Comparison of ENCODE assay signal across 10 cellular contexts in the genomic region with DNA sequence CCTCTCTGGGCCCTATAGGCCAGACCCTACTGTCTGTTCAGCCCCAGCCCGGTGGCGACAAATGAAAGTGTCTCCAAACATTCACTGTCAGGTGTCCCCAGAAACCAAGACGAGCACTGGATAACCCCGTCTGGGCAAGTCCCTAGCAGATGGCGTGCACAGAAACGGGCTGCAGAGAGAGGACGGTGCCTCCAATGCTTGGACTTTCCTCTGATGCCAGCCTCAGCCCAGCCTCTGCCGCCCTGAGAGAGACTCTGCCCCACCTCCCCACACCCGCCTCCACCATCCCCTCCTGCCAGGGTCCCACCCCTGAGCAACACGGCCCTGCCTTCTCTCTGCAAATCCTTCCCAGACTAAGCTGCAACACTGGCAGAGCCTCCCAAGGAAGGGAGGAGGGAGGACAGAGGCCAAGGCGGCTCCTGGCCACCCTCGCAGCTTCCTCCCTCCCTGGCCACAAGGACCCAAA. TPM values are rescaled to one million over a fixed set of nuclear protein-coding genes. Genes with fewer than 3 reads are reported as not detected.
A peak's percentile ranks its signal among the peaks of the same experiment; 100 is the strongest.
DNase-seq lines count a peak whose midpoint lies in the region; ATAC-seq, FAIRE-seq and TF ChIP-seq lines count a peak whose summit lies in the region.
"Had no signal": no experiment of that assay in that cellular context is flagged by ENCODE, and none has a peak within 500 bp of the region (broad histone marks: within the 10 kb centered on the region; RNA-seq: fewer than 3 reads in every experiment).

No MANE protein-coding gene starts in this region.

- H3K4ac ChIP-seq in neuronal stem cell (ENCODE audit: low read length) = peak overlapping the region; percentile 81

- no peak for TF ChIP-seq CTCF in MM.1S (IDR thresholded peaks at IDR 0.05; ENCODE audit: low read length)

- peak overlapping the region; percentile 99 for H2AK5ac ChIP-seq in neuronal stem cell (ENCODE audit: low read depth, low read length)

- peaks cover 30% of the 10 kb centered on the region for H3K27me3 ChIP-seq in MM.1S (replicated peaks; ENCODE audit: insufficient read depth, low read length)
- H3K27me3 ChIP-seq in neuronal stem cell (ENCODE audit: control insufficient read depth in 3 of 3, insufficient read depth in 3 of 3, low read depth in 1 of 3, low read length in 3 of 3) = peaks cover 0 to 12% (median 0%) of the 10 kb centered on the region in 3 experiments
- H3K27me3 ChIP-seq: pancreas had no signal

- peaks cover 49% of the 10 kb centered on the region for H3K4me1 Mint-ChIP-seq in central memory CD8-positive, alpha-beta T cell

- peak overlapping the region; percentile 74 for H3K4me3 Mint-ChIP-seq in central memory CD8-positive, alpha-beta T cell

- no peaks in the 10 kb centered on the region for H3K9me3 Mint-ChIP-seq in central memory CD8-positive, alpha-beta T cell

- H3K9me3 ChIP-seq in MM.1S (replicated peaks; ENCODE audit: insufficient read depth, low read length) = no peaks in the 10 kb centered on the region
- H3K9me3 ChIP-seq in neuronal stem cell (replicated peaks in 1 of 2; ENCODE audit: control insufficient read depth in 2 of 2, insufficient read depth in 1 of 2, low read depth in 1 of 2, low read length in 2 of 2) = peaks cover 0 to 2% of the 10 kb centered on the region in 2 donors
- H3K9me3 ChIP-seq: pancreas had no signal

- H4K20me1 ChIP-seq in MM.1S (ENCODE audit: insufficient read depth, low read length) = no peaks in the 10 kb centered on the region

- no peaks in the 10 kb centered on the region for H3K79me1 ChIP-seq in neuronal stem cell (ENCODE audit: low read depth, low read length)

- H3K4me2 ChIP-seq in MM.1S (ENCODE audit: low read depth, low read length) (no peak overlapping the region), neuronal stem cell (ENCODE audit: insufficient read depth, low read length, poor library complexity, severe bottlenecking) (no peak overlapping the region)

- H3K9ac ChIP-seq in MM.1S (ENCODE audit: low read length) (no peak overlapping the region), neuronal stem cell (ENCODE audit: low read depth, low read length, poor library complexity) (peak overlapping the region; percentile 63)

- no CpG with 5 or more reads among the region's 12 CpGs for WGBS in neuronal stem cell (ENCODE audit: extremely low coverage in 2 of 2, insufficient read length in 2 of 2, insufficient replicate concordance in 1 of 2), 2 donors

- H2AFZ ChIP-seq in MM.1S (ENCODE audit: low read length) (0 out of 2 replicates have a peak overlapping the region, but pooled peaks have one; percentile 96), neuronal stem cell (ENCODE audit: low read length) (peak overlapping the region; percentile 78)

- H3K36me3 ChIP-seq in MM.1S (replicated peaks; ENCODE audit: insufficient read depth, low read length) (no peaks in the 10 kb centered on the region), neuronal stem cell (replicated peaks in 1 of 2; ENCODE audit: control insufficient read depth in 2 of 2, insufficient read depth in 2 of 2, low read length in 2 of 2) (no peaks in the 10 kb centered on the region)
- H3K36me3 ChIP-seq: pancreas had no signal

- peaks cover 5% of the 10 kb centered on the region; the same call in 1 of the 2 replicates for H3F3A ChIP-seq in MM.1S (ENCODE audit: insufficient read depth, low read length)

- H4K8ac ChIP-seq in neuronal stem cell (ENCODE audit: low read depth, low read length) = no peak overlapping the region

- peaks cover 8% of the 10 kb centered on the region for H3K36me3 Mint-ChIP-seq in central memory CD8-positive, alpha-beta T cell (ENCODE audit: insufficient read depth)

- H3K79me2 ChIP-seq in MM.1S (ENCODE audit: low read length) = no peaks in the 10 kb centered on the region

- peak overlapping the region; percentile 81 for H2BK120ac ChIP-seq in neuronal stem cell (ENCODE audit: low read depth, low read length)

- H3K14ac ChIP-seq in neuronal stem cell (ENCODE audit: low read length) = peak overlapping the region; percentile 25

- H3K18ac ChIP-seq in neuronal stem cell (ENCODE audit: low read length) = peak overlapping the region; percentile 97

- H3K27me3 Mint-ChIP-seq in central memory CD8-positive, alpha-beta T cell = no peaks in the 10 kb centered on the region

- no peak for FAIRE-seq in frontal cortex (lab: Jason Lieb, UNC)
- FAIRE-seq: pancreas had no signal

- H4K91ac ChIP-seq in neuronal stem cell (ENCODE audit: low read depth, low read length, poor library complexity) = peak overlapping the region; percentile 69

- H3K27ac Mint-ChIP-seq in central memory CD8-positive, alpha-beta T cell (ENCODE audit: low read depth) = peak overlapping the region; percentile 77

- DNase-seq in NCI-H1092 treated with DMSO at 0.1 percent for 48 hours (lab: John Stamatoyannopoulos, UW) = peak; percentile 30
- DNase-seq in NCI-H1092 (lab: John Stamatoyannopoulos, UW) = no peak
- DNase-seq in MM.1S = no peak
- DNase-seq in central memory CD8-positive, alpha-beta T cell (ENCODE audit: low spot score in 2 of 2) = no peak
- DNase-seq in neuronal stem cell (ENCODE audit: low spot score) = no peak
- no peak for DNase-seq in frontal cortex (ENCODE audit: low spot score in 2 of 2)
- DNase-seq: T-helper 9 cell had no signal

- H2BK5ac ChIP-seq in neuronal stem cell (ENCODE audit: low read length) = peak overlapping the region; percentile 97

- peak overlapping the region; percentile 99 for H2BK15ac ChIP-seq in neuronal stem cell (ENCODE audit: low read length)

- H3K4me3 ChIP-seq in MM.1S (ENCODE audit: low read length) (no peak overlapping the region), neuronal stem cell (ENCODE audit: low read length in 2 of 2) (no peak overlapping the region)
- H3K4me3 ChIP-seq: pancreas had no signal

- no peak for ATAC-seq in central memory CD8-positive, alpha-beta T cell (replicated peaks; ENCODE audit: extremely low read depth, poor library complexity, severe bottlenecking)
- ATAC-seq in HG02759 (IDR thresholded peaks at IDR 0.05; ENCODE audit: unreplicated experiment) (no peak), HG03108 (IDR thresholded peaks at IDR 0.05; ENCODE audit: unreplicated experiment) (no peak)

- H3K23ac ChIP-seq in neuronal stem cell (ENCODE audit: low read depth, low read length, poor library complexity) = no peak overlapping the region

- H3K9me2 ChIP-seq in MM.1S (replicated peaks; ENCODE audit: insufficient read depth, low read length) = no peaks in the 10 kb centered on the region

- H3K4me1 ChIP-seq in MM.1S (ENCODE audit: low read length) (peaks cover 24% of the 10 kb centered on the region), neuronal stem cell (ENCODE audit: control insufficient read depth in 2 of 2, insufficient read depth in 1 of 2, low read depth in 1 of 2, low read length in 2 of 2) (peaks cover 43 to 56% of the 10 kb centered on the region in 2 donors)

- peak overlapping the region; percentile 87 for H2BK12ac ChIP-seq in neuronal stem cell (ENCODE audit: low read length)

- H3K27ac ChIP-seq in MM.1S (ENCODE audit: low read length) (no peak overlapping the region), neuronal stem cell (replicated peaks; ENCODE audit: low read length) (no peak overlapping the region)

RNA-seq across cellular contexts. Expression of gene LFNG, which starts 7.4 kb away (rescaled TPM):
- polyA plus RNA-seq in neuronal stem cell (2013, experiment 1 of 2) = 84.0 TPM
- 82.3 TPM for polyA plus RNA-seq in neuronal stem cell (2013, experiment 2 of 2)
- 9.4 TPM for total RNA-seq in frontal cortex

RNA-seq across cellular contexts. Expression of gene GRIFIN, which starts 36.0 kb away (rescaled TPM):
- polyA plus RNA-seq in neuronal stem cell (2013, experiment 1 of 2) = not detected
- polyA plus RNA-seq in neuronal stem cell (2013, experiment 2 of 2) = not detected
- not detected for total RNA-seq in frontal cortex
- total RNA-seq: pancreas had no signal
- polyA plus RNA-seq: pancreas had no signal

RNA-seq across cellular contexts. Expression of gene BRAT1, which starts 43.1 kb away (rescaled TPM):
- 18.7 TPM for polyA plus RNA-seq in neuronal stem cell (2013, experiment 1 of 2)
- 18.1 TPM for polyA plus RNA-seq in neuronal stem cell (2013, experiment 2 of 2)
- total RNA-seq in frontal cortex = 16.7 TPM

RNA-seq across cellular contexts. Expression of gene IQCE, which starts 46.6 kb away (rescaled TPM):
- 10.4 TPM for polyA plus RNA-seq in neuronal stem cell (2013, experiment 1 of 2)
- polyA plus RNA-seq in neuronal stem cell (2013, experiment 2 of 2) = 10.3 TPM
- 17.9 TPM for total RNA-seq in frontal cortex
